In the genomic region with DNA sequence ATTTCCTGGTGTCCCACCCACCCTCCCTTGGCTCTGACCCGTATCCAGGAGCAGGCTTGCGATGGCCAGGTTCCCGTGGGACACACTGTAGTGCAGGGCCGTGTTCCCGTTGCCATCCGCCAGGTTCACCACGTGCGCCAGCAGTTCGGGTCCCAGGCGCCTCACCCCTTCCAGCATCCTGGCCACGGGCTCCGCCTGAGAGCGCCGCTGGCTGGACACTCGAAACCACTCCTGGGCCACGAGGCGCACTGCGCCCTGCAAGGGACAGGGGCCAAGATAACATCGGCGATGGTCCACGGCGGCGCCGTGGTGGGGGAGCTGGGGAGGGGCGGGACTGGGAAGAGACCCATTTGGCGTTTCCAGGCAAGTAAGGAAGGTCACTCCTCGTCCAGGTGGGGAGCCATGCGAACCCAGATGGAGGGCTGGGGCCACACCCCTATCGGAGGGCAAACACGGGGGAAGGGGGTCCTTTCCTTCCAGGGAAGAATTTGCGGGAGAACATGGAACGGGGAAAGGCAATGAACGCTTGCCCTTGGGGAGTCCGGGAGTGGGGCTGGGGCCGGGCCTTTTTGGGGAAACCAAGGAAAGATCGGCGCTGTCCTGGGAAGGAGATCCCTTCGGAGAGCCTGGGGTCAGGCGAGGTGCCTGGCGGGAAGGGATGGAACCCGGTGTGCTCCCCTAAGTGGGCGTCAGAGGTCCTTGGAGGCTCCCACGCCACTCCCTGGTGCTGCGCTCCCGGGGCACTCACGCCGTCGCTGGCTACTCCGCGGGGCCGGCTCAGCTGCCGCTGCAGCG, we compare ENCODE assay signal across 1 cellular context.
TF ChIP-seq lines count a peak whose summit lies in the region.

No MANE protein-coding gene starts in this region.

TF ChIP-seq in HCT116, 20 proteins besides CTCF, POLR2A, EP300 and RAD21:
- TF ChIP-seq JUND (IDR thresholded peaks at IDR 0.05) (no peak), SRF (IDR thresholded peaks at IDR 0.05; ENCODE audit: low read depth) (no peak), CBX3 (IDR thresholded peaks at IDR 0.05; ENCODE audit: low read depth) (no peak), MAX (IDR thresholded peaks at IDR 0.05) (no peak), EZH2phosphoT487 (IDR thresholded peaks at IDR 0.05; ENCODE audit: borderline replicate concordance) (no peak)
